In the genomic region with DNA sequence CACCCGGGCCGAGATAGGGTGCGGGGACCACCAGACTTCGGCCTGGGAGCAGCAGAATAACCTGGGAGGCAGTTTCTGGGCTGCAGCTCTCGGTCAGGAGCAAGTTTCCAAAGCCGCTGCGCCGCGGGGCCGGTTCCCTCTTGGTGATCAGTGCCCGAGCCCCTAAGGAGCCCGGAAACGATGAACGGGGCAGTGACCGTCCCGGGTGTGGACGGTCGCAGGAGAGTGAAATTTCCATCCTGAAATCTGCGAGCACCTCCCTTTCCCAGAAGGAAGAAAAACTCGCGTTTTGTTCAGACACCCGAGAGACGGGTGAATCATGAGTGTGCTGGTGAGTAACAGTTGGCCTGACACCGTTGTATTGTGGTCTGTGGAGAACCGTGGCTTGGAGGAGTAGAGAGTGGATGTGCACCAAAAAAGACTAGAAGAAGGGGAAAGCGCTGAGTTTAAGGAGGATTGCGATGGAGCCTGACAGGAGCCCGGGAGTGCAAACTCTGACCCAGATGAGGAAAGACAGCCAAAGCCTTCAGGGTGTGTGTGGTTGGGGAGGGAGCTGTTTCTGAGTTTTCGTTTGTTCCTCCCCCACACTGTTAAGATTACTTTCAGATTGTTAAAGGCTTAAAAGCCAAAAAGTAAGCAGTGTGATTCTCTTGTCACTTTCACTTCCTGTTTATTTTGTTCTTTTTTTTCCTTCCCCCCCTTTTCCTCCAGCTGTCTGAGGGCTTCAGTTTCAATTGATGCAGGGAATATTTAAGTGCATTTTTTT, we compare ENCODE assay signal across 8 cellular contexts. TPM values are rescaled to one million over a fixed set of nuclear protein-coding genes. Genes with fewer than 3 reads are reported as not detected.
DNase-seq lines count a peak whose midpoint lies in the region; ATAC-seq and TF ChIP-seq lines count a peak whose summit lies in the region.

No MANE protein-coding gene starts in this region.

- TF ChIP-seq CTCF in endothelial cell (IDR thresholded peaks at IDR 0.05; ENCODE audit: unreplicated experiment): no peak

- peaks cover 51% of the 10 kb centered on the region for H3K36me3 Mint-ChIP-seq in activated CD8-positive, alpha-beta T cell treated with anti-CD3 and anti-CD28 coated beads, Interleukin-2, amount 10 ng/mL, durations not matched to agents 7 days and 5 days (ENCODE audit: low read depth)
- peaks cover 14% of the 10 kb centered on the region for H3K36me3 Mint-ChIP-seq in endothelial cell (ENCODE audit: low read depth, unreplicated experiment)

- peak; percentile 72 for ATAC-seq in HG02885 (IDR thresholded peaks at IDR 0.05; ENCODE audit: poor library complexity, unreplicated experiment)
- ATAC-seq in activated CD8-positive, alpha-beta T cell treated with anti-CD3 and anti-CD28 coated beads, Interleukin-2, amount 10 ng/mL, durations not matched to agents 7 days and 5 days: peak; percentile 42

- peak overlapping the region; percentile 92 for H3K4me3 Mint-ChIP-seq in activated CD8-positive, alpha-beta T cell treated with anti-CD3 and anti-CD28 coated beads, Interleukin-2, amount 10 ng/mL, durations not matched to agents 7 days and 5 days
- peak overlapping the region; percentile 95 for H3K4me3 Mint-ChIP-seq in endothelial cell (ENCODE audit: unreplicated experiment)

- CTCF ChIA-PET in activated CD8-positive, alpha-beta T cell treated with anti-CD3 and anti-CD28 coated beads, Interleukin-2, amount 10 ng/mL, durations not matched to agents 7 days and 5 days (lab: Charles Lee): interaction anchor here (0.7 to 2.9 kb wide), 7 partner anchors 10 to 170 kb away, joined by 3 to 15 read pairs (median 3); partner anchors contain the start of gene SEC24B

- no peaks in the 10 kb centered on the region for H3K9me3 Mint-ChIP-seq in activated CD8-positive, alpha-beta T cell treated with anti-CD3 and anti-CD28 coated beads, Interleukin-2, amount 10 ng/mL, durations not matched to agents 7 days and 5 days (ENCODE audit: insufficient read depth)
- H3K9me3 Mint-ChIP-seq in endothelial cell (ENCODE audit: unreplicated experiment): no peaks in the 10 kb centered on the region

- H3K4me1 Mint-ChIP-seq in activated CD8-positive, alpha-beta T cell treated with anti-CD3 and anti-CD28 coated beads, Interleukin-2, amount 10 ng/mL, durations not matched to agents 7 days and 5 days (ENCODE audit: low read depth): peaks cover 49% of the 10 kb centered on the region
- H3K4me1 Mint-ChIP-seq in endothelial cell (ENCODE audit: unreplicated experiment): peaks cover 16% of the 10 kb centered on the region

- DNase-seq in NCI-H2107 treated with DMSO at 0.1 percent for 48 hours (lab: John Stamatoyannopoulos, UW; ENCODE audit: unreplicated experiment) (peak; percentile 8), NCI-H2107 (lab: John Stamatoyannopoulos, UW) (no peak), NCI-H526 (lab: John Stamatoyannopoulos, UW) (peak; percentile 54 to 69), endothelial cell (ENCODE audit: low spot score) (no peak), midbrain (lab: John Stamatoyannopoulos, UW) (peak; percentile 27)
- DNase-seq in activated CD8-positive, alpha-beta T cell treated with anti-CD3 and anti-CD28 coated beads, Interleukin-2, amount 10 ng/mL, durations not matched to agents 7 days and 5 days: peak; percentile 69
- peak; percentile 30 to 32 for DNase-seq in stimulated activated CD8-positive, alpha-beta memory T cell treated with anti-CD3 and anti-CD28 coated beads, Interleukin-4, amount 100 ng/mL, for 1 hour (ENCODE audit: low read depth in 2 of 2, low spot score in 1 of 2)

- POLR2A ChIA-PET in activated CD8-positive, alpha-beta T cell treated with anti-CD3 and anti-CD28 coated beads, Interleukin-2, amount 10 ng/mL, durations not matched to agents 7 days and 5 days (lab: Charles Lee): interaction anchor here (0.6 to 2.6 kb wide), 21 partner anchors 11 to 1477 kb away, joined by 3 to 26 read pairs (median 4); partner anchors contain the start of genes CASP6 and SEC24B

- no peaks in the 10 kb centered on the region for H3K27me3 Mint-ChIP-seq in activated CD8-positive, alpha-beta T cell treated with anti-CD3 and anti-CD28 coated beads, Interleukin-2, amount 10 ng/mL, durations not matched to agents 7 days and 5 days (ENCODE audit: low read depth)
- H3K27me3 Mint-ChIP-seq in endothelial cell (ENCODE audit: unreplicated experiment): peaks cover 4% of the 10 kb centered on the region

- H3K27ac Mint-ChIP-seq in activated CD8-positive, alpha-beta T cell treated with anti-CD3 and anti-CD28 coated beads, Interleukin-2, amount 10 ng/mL, durations not matched to agents 7 days and 5 days: peak overlapping the region; percentile 97
- H3K27ac Mint-ChIP-seq in endothelial cell (ENCODE audit: unreplicated experiment): peak overlapping the region; percentile 43

RNA-seq across cellular contexts. Expression of gene MCUB, which starts 0.8 kb away (rescaled TPM):
- 100 to 1,000 TPM; 104 to 109 TPM for total RNA-seq in activated CD8-positive, alpha-beta T cell treated with anti-CD3 and anti-CD28 coated beads, Interleukin-2, amount 10 ng/mL, durations not matched to agents 7 days and 5 days
- total RNA-seq in endothelial cell (ENCODE audit: unreplicated experiment): 44.9 TPM

Comparison
In these comparisons a context has a peak if more than half of its experiments do, and no peak if none do; other contexts are left out.
1. DNase-seq: peak in NCI-H2107 treated with DMSO at 0.1 percent for 48 hours (single experiment), NCI-H526 (2 of 2), activated CD8-positive, alpha-beta T cell treated with anti-CD3 and anti-CD28 coated beads, Interleukin-2, amount 10 ng/mL, durations not matched to agents 7 days and 5 days (single experiment), midbrain (single experiment) and stimulated activated CD8-positive, alpha-beta memory T cell treated with anti-CD3 and anti-CD28 coated beads, Interleukin-4, amount 100 ng/mL, for 1 hour (2 of 2); none in NCI-H2107 (single experiment) and endothelial cell (single experiment).